17 cellular contexts compared by ENCODE assay signal in genomic region chr12:68815232-68815927, GRCh38. TPM values are rescaled to one million over a fixed set of nuclear protein-coding genes. Genes with fewer than 3 reads are reported as not detected.
DNase-seq lines count a peak whose midpoint lies in the region; ATAC-seq, FAIRE-seq and TF ChIP-seq lines count a peak whose summit lies in the region.
"Had no signal": no experiment of that assay in that cellular context is flagged by ENCODE, and none has a peak within 500 bp of the region (broad histone marks: within the 10 kb centered on the region; RNA-seq: fewer than 3 reads in every experiment).

No MANE protein-coding gene starts in this region.

- peak overlapping the region; percentile 6 for H3K27ac Mint-ChIP-seq in activated T-cell treated with anti-CD3 and anti-CD28 coated beads, Interleukin-2, amount 50 U/mL, for 24 hours
- peak overlapping the region in 3 of 5 experiments; percentile 0 to 16 (median 2) for H3K27ac Mint-ChIP-seq in brain

- intact Hi-C loops in pancreas (cut with DNase I): no loop called here

- no peaks in the 10 kb centered on the region for H3K9me3 Mint-ChIP-seq in activated T-cell treated with anti-CD3 and anti-CD28 coated beads, Interleukin-2, amount 50 U/mL, for 24 hours
- H3K9me3 Mint-ChIP-seq in activated T-cell treated with anti-CD3 and anti-CD28 coated beads, Interleukin-2, amount 50 U/mL, for 4 hours: no peaks in the 10 kb centered on the region
- H3K9me3 Mint-ChIP-seq in brain: peaks cover 0 to 5% (median 0%) of the 10 kb centered on the region in 5 experiments
- H3K9me3 Mint-ChIP-seq: central memory CD8-positive, alpha-beta T cell; stimulated activated naive CD8-positive, alpha-beta T cell treated with anti-CD3 and anti-CD28 coated beads, Interleukin-15, amount 100 ng/mL, for 72 hours had no signal

- H3K4me1 Mint-ChIP-seq in activated T-cell treated with anti-CD3 and anti-CD28 coated beads, Interleukin-2, amount 50 U/mL, for 24 hours (ENCODE audit: low read depth): peaks cover 52% of the 10 kb centered on the region
- peaks cover 43% of the 10 kb centered on the region for H3K4me1 Mint-ChIP-seq in activated T-cell treated with anti-CD3 and anti-CD28 coated beads, Interleukin-2, amount 50 U/mL, for 4 hours (ENCODE audit: low read depth)
- peaks cover 75% of the 10 kb centered on the region for H3K4me1 Mint-ChIP-seq in brain

- DNase-seq in activated T-cell treated with anti-CD3 and anti-CD28 coated beads, Interleukin-2, amount 50 U/mL, for 24 hours: no peak
- DNase-seq in activated T-cell treated with anti-CD3 and anti-CD28 coated beads, Interleukin-2, amount 50 U/mL, for 4 hours: no peak
- peak; percentile 20 for DNase-seq in LoVo (ENCODE audit: low spot score)
- DNase-seq in pancreas: no peak
- DNase-seq in globus pallidus (ENCODE audit: low spot score): no peak
- no peak for DNase-seq in GM20000 (ENCODE audit: low spot score)
- DNase-seq: effector memory CD4-positive, alpha-beta T cell; foreskin keratinocyte; left ventricle myocardium superior; NCI-H2029 treated with DMSO at 0.1 percent for 48 hours; NCI-H524; PC-3; stimulated activated naive CD8-positive, alpha-beta T cell treated with anti-CD3 and anti-CD28 coated beads, Interleukin-15, amount 100 ng/mL, for 72 hours had no signal

- no peak overlapping the region for H3K27ac ChIP-seq in pancreas
- H3K27ac ChIP-seq: foreskin keratinocyte had no signal

- no peaks in the 10 kb centered on the region for H3K9me3 ChIP-seq in pancreas

- no peaks in the 10 kb centered on the region for H3K27me3 ChIP-seq in pancreas
- H3K27me3 ChIP-seq: foreskin keratinocyte had no signal

- H3K27me3 Mint-ChIP-seq in activated T-cell treated with anti-CD3 and anti-CD28 coated beads, Interleukin-2, amount 50 U/mL, for 24 hours: no peaks in the 10 kb centered on the region
- no peaks in the 10 kb centered on the region for H3K27me3 Mint-ChIP-seq in activated T-cell treated with anti-CD3 and anti-CD28 coated beads, Interleukin-2, amount 50 U/mL, for 4 hours (ENCODE audit: low read depth)
- H3K27me3 Mint-ChIP-seq in brain: no peaks in the 10 kb centered on the region
- H3K27me3 Mint-ChIP-seq: central memory CD8-positive, alpha-beta T cell; stimulated activated naive CD8-positive, alpha-beta T cell treated with anti-CD3 and anti-CD28 coated beads, Interleukin-15, amount 100 ng/mL, for 72 hours had no signal

- H3K4me1 ChIP-seq in pancreas: peaks cover 0 to 20% (median 11%) of the 10 kb centered on the region in 3 donors

- H3K36me3 ChIP-seq in pancreas: peaks cover 9 to 69% (median 35%) of the 10 kb centered on the region in 3 donors

- no peak overlapping the region for H3K4me3 Mint-ChIP-seq in activated T-cell treated with anti-CD3 and anti-CD28 coated beads, Interleukin-2, amount 50 U/mL, for 24 hours
- H3K4me3 Mint-ChIP-seq in activated T-cell treated with anti-CD3 and anti-CD28 coated beads, Interleukin-2, amount 50 U/mL, for 4 hours: no peak overlapping the region
- H3K4me3 Mint-ChIP-seq in brain: peak overlapping the region in 4 of 5 experiments; percentile 3 to 33 (median 28)
- H3K4me3 Mint-ChIP-seq: central memory CD8-positive, alpha-beta T cell had no signal

- ATAC-seq in activated T-cell treated with anti-CD3 and anti-CD28 coated beads, Interleukin-2, amount 50 U/mL, for 4 hours: no peak
- ATAC-seq in pancreas (peak in 3 of 4 donors; percentile 16 to 17 (median 16)), GM18519 (IDR thresholded peaks at IDR 0.05; ENCODE audit: low FRiP score, unreplicated experiment) (no peak)
- ATAC-seq: foreskin keratinocyte; left ventricle myocardium superior; PC-3; stimulated activated naive CD8-positive, alpha-beta T cell treated with anti-CD3 and anti-CD28 coated beads, Interleukin-15, amount 100 ng/mL, for 72 hours had no signal

- peaks cover 87% of the 10 kb centered on the region for H3K36me3 Mint-ChIP-seq in activated T-cell treated with anti-CD3 and anti-CD28 coated beads, Interleukin-2, amount 50 U/mL, for 24 hours (ENCODE audit: low read depth)
- H3K36me3 Mint-ChIP-seq in activated T-cell treated with anti-CD3 and anti-CD28 coated beads, Interleukin-2, amount 50 U/mL, for 4 hours (ENCODE audit: insufficient read depth): peaks cover 32% of the 10 kb centered on the region
- peaks cover 84% of the 10 kb centered on the region for H3K36me3 Mint-ChIP-seq in brain

- no peak overlapping the region for H3K4me3 ChIP-seq in pancreas

- WGBS in pancreas, 2 donors: 62 to 70% methylated on average over 5 of the region's 5 CpGs

- TF ChIP-seq CTCF in brain (conservative IDR thresholded peaks at IDR 0.05): no peak
- no peak for TF ChIP-seq CTCF in pancreas (IDR thresholded peaks at IDR 0.05)
- no peak for TF ChIP-seq CTCF in GM20000 (IDR thresholded peaks at IDR 0.05; ENCODE audit: extremely low read depth, missing control alignments)

- FAIRE-seq in pancreas (lab: Jason Lieb, UNC): no peak
- FAIRE-seq: urothelium cell line had no signal

RNA-seq across cellular contexts. Expression of gene MDM2, which starts 7.4 kb away (rescaled TPM):
- total RNA-seq in activated T-cell treated with anti-CD3 and anti-CD28 coated beads, Interleukin-2, amount 50 U/mL, for 4 hours: 100 to 1,000 TPM; 111 to 129 (median 127) TPM
- polyA plus RNA-seq in brain (ENCODE audit: insufficient read depth, low read depth, low replicate concordance) (16.4 TPM), pancreas (10 to 100 TPM; 30.7 to 42.9 TPM)
- total RNA-seq in pancreas: 100 to 1,000 TPM in 2 of 6 donors, 10 to 100 TPM in 4; 46.7 to 132 (median 62.4) TPM

Comparison
In these comparisons a context has a peak if more than half of its experiments do, and no peak if none do; other contexts are left out.
1. H3K4me3 Mint-ChIP-seq: peak in brain (4 of 5); none in activated T-cell treated with anti-CD3 and anti-CD28 coated beads, Interleukin-2, amount 50 U/mL, for 24 hours (single experiment) and activated T-cell treated with anti-CD3 and anti-CD28 coated beads, Interleukin-2, amount 50 U/mL, for 4 hours (single experiment).
2. ATAC-seq: peak in pancreas (3 of 4); none in activated T-cell treated with anti-CD3 and anti-CD28 coated beads, Interleukin-2, amount 50 U/mL, for 4 hours (0 of 2) and GM18519 (single experiment).